Comparison of ENCODE assay signal across 13 cellular contexts in the genomic region with DNA sequence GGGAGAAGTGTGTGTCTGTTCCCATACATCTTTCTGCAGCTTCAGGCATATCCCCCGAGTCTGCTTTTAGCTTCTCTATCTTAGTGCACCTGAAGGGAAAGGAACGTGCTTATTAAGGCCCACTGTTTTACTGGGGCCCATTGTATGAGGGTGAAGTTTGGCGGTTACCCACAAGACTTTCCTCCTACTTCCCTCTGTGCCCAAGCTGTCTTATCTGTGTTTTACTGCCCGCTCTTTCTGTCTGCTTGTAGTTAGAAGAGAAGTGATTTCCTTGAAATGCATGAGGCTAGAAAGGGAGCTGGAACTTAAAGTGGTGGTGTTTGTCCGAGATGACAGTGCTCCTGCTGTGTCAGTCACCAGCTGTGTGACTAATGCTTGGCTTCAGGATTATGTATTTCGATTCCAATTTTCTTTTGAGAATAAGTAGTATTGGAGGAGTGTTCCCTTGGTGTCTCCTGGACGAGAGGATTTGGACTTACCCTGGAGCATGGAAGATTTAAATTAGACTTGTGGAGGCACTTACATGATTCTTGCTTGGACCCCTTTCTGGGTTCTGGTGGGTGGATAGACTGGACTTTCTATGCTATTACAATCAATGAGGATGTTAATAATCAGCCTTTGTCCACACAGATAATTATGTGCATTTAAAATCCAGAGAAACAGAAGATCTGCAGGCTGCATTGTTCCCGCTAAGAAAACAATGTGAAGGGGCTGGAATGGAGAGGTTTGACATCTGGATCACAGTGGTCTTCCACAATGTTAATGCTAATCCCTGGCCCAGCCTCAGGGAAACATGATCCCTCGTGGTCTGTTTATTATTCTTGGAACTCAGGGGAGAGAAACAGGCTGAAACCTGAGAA. TPM values are rescaled to one million over a fixed set of nuclear protein-coding genes. Genes with fewer than 3 reads are reported as not detected.
DNase-seq lines count a peak whose midpoint lies in the region; ATAC-seq and TF ChIP-seq lines count a peak whose summit lies in the region.
"Had no signal": no experiment of that assay in that cellular context is flagged by ENCODE, and none has a peak within 500 bp of the region (broad histone marks: within the 10 kb centered on the region; RNA-seq: fewer than 3 reads in every experiment).

No MANE protein-coding gene starts in this region.

- peak overlapping the region; percentile 72 for H3K27ac Mint-ChIP-seq in activated T-helper 1 cell treated with anti-CD3 and anti-CD28 coated beads, Interleukin-12 subunit alpha, Interleukin-12 subunit beta, Interleukin-2, Interleukin-4 antibody, amounts not matched to agents 30 ng/mL and 10 ng/mL and 1 ng/mL, durations not matched to agents 14 hours and 24 hours and 36 hours

- no peak for ATAC-seq in GM18517 (IDR thresholded peaks at IDR 0.05; ENCODE audit: unreplicated experiment)

- DNase-seq in EL (peak; percentile 30), LHCN-M2 (ENCODE audit: low read depth) (peak; percentile 54), myocyte (ENCODE audit: low read depth) (peak; percentile 60), RWPE1 (ENCODE audit: low spot score) (no peak), NCI-H2029 (lab: John Stamatoyannopoulos, UW) (no peak)
- no peak for DNase-seq in activated T-helper 1 cell treated with anti-CD3 and anti-CD28 coated beads, Interleukin-12 subunit alpha, Interleukin-12 subunit beta, Interleukin-2, Interleukin-4 antibody, amounts not matched to agents 30 ng/mL and 10 ng/mL and 1 ng/mL, durations not matched to agents 14 hours and 24 hours and 36 hours (ENCODE audit: low spot score)
- DNase-seq: effector memory CD4-positive, alpha-beta T cell; NCI-H1694; Right ventricle myocardium superior; upper lobe of left lung had no signal

- peaks cover 22% of the 10 kb centered on the region for H3K4me1 Mint-ChIP-seq in activated T-helper 1 cell treated with anti-CD3 and anti-CD28 coated beads, Interleukin-12 subunit alpha, Interleukin-12 subunit beta, Interleukin-2, Interleukin-4 antibody, amounts not matched to agents 30 ng/mL and 10 ng/mL and 1 ng/mL, durations not matched to agents 14 hours and 24 hours and 36 hours (ENCODE audit: low read depth)

- CTCF ChIA-PET in RWPE1 (lab: Yijun Ruan, JAX), result no interaction called here

- H3K4me3 Mint-ChIP-seq in activated T-helper 1 cell treated with anti-CD3 and anti-CD28 coated beads, Interleukin-12 subunit alpha, Interleukin-12 subunit beta, Interleukin-2, Interleukin-4 antibody, amounts not matched to agents 30 ng/mL and 10 ng/mL and 1 ng/mL, durations not matched to agents 14 hours and 24 hours and 36 hours, result no peak overlapping the region

- POLR2A ChIA-PET in RWPE1 (lab: Yijun Ruan, JAX; ENCODE audit: low non-redundant PET), result no interaction called here

- TF ChIP-seq CTCF in RWPE1 (conservative IDR thresholded peaks at IDR 0.05; ENCODE audit: low read depth), result no peak

- no peaks in the 10 kb centered on the region for H3K9me3 Mint-ChIP-seq in activated T-helper 1 cell treated with anti-CD3 and anti-CD28 coated beads, Interleukin-12 subunit alpha, Interleukin-12 subunit beta, Interleukin-2, Interleukin-4 antibody, amounts not matched to agents 30 ng/mL and 10 ng/mL and 1 ng/mL, durations not matched to agents 14 hours and 24 hours and 36 hours

- peaks cover 33% of the 10 kb centered on the region for H3K36me3 Mint-ChIP-seq in activated T-helper 1 cell treated with anti-CD3 and anti-CD28 coated beads, Interleukin-12 subunit alpha, Interleukin-12 subunit beta, Interleukin-2, Interleukin-4 antibody, amounts not matched to agents 30 ng/mL and 10 ng/mL and 1 ng/mL, durations not matched to agents 14 hours and 24 hours and 36 hours (ENCODE audit: low read depth)

- intact Hi-C loops in activated T-helper 1 cell treated with anti-CD3 and anti-CD28 coated beads, Interleukin-12 subunit alpha, Interleukin-12 subunit beta, Interleukin-2, Interleukin-4 antibody, amounts not matched to agents 30 ng/mL and 10 ng/mL and 1 ng/mL, durations not matched to agents 14 hours and 24 hours and 36 hours (cut with micrococcal nuclease), result no loop called here

- no peak overlapping the region for H3K27ac ChIP-seq in RWPE1
- H3K27ac ChIP-seq: upper lobe of left lung had no signal

- peaks cover 51% of the 10 kb centered on the region for H3K27me3 Mint-ChIP-seq in activated T-helper 1 cell treated with anti-CD3 and anti-CD28 coated beads, Interleukin-12 subunit alpha, Interleukin-12 subunit beta, Interleukin-2, Interleukin-4 antibody, amounts not matched to agents 30 ng/mL and 10 ng/mL and 1 ng/mL, durations not matched to agents 14 hours and 24 hours and 36 hours (ENCODE audit: insufficient read depth)

RNA-seq across cellular contexts. Expression of gene KRT86, which starts 13.9 kb away (rescaled TPM):
- total RNA-seq in LHCN-M2 (2014; rRNA removed) (0.06 TPM in 1 of 2 replicates, not detected in the other), myocyte (5.2 and 20.9 TPM in 2 replicates)
- 0.33 TPM for polyA plus RNA-seq in LHCN-M2 (2012)
- 0.73 and 0.93 TPM in 2 replicates for total RNA-seq in activated T-helper 1 cell treated with anti-CD3 and anti-CD28 coated beads, Interleukin-12 subunit alpha, Interleukin-12 subunit beta, Interleukin-2, Interleukin-4 antibody, amounts not matched to agents 30 ng/mL and 10 ng/mL and 1 ng/mL, durations not matched to agents 14 hours and 24 hours and 36 hours
- polyA plus RNA-seq in myocyte (2012), result 5.4 TPM
- total RNA-seq: mesenteric fat pad, Right ventricle myocardium superior had no signal

RNA-seq across cellular contexts. Expression of gene KRT7, which starts 27.5 kb away (rescaled TPM):
- total RNA-seq in LHCN-M2 (2014; rRNA removed) (0.40 and 2.2 TPM in 2 replicates), myocyte (3.1 and 6.6 TPM in 2 replicates)
- 11.4 TPM for polyA plus RNA-seq in LHCN-M2 (2012)
- total RNA-seq in activated T-helper 1 cell treated with anti-CD3 and anti-CD28 coated beads, Interleukin-12 subunit alpha, Interleukin-12 subunit beta, Interleukin-2, Interleukin-4 antibody, amounts not matched to agents 30 ng/mL and 10 ng/mL and 1 ng/mL, durations not matched to agents 14 hours and 24 hours and 36 hours, result 15.5 and 21.2 TPM in 2 replicates
- 13.9 TPM for polyA plus RNA-seq in myocyte (2012)

RNA-seq across cellular contexts. Expression of gene KRT81, which starts 30.8 kb away (rescaled TPM):
- total RNA-seq in LHCN-M2 (2014; rRNA removed) (0.11 and 1.2 TPM in 2 replicates), myocyte (0.08 TPM in 1 of 2 replicates, not detected in the other)
- polyA plus RNA-seq in LHCN-M2 (2012), result 1.6 TPM
- total RNA-seq in activated T-helper 1 cell treated with anti-CD3 and anti-CD28 coated beads, Interleukin-12 subunit alpha, Interleukin-12 subunit beta, Interleukin-2, Interleukin-4 antibody, amounts not matched to agents 30 ng/mL and 10 ng/mL and 1 ng/mL, durations not matched to agents 14 hours and 24 hours and 36 hours, result not detected in 2 replicates
- polyA plus RNA-seq in myocyte (2012), result 0.58 TPM
- total RNA-seq: mesenteric fat pad, pulmonary artery endothelial cell, Right ventricle myocardium superior had no signal

Comparison
In these comparisons a context has a peak if more than half of its experiments do, and no peak if none do; other contexts are left out.
1. DNase-seq: peak in EL (single experiment), LHCN-M2 (single experiment) and myocyte (single experiment); none in activated T-helper 1 cell treated with anti-CD3 and anti-CD28 coated beads, Interleukin-12 subunit alpha, Interleukin-12 subunit beta, Interleukin-2, Interleukin-4 antibody, amounts not matched to agents 30 ng/mL and 10 ng/mL and 1 ng/mL, durations not matched to agents 14 hours and 24 hours and 36 hours (single experiment), RWPE1 (single experiment) and NCI-H2029 (single experiment).